8 cellular contexts compared by ENCODE assay signal in genomic region chr2:121128741-121129659, GRCh38.
DNase-seq lines count a peak whose midpoint lies in the region; ATAC-seq and TF ChIP-seq lines count a peak whose summit lies in the region.

No MANE protein-coding gene starts in this region.

- ATAC-seq in RWPE2 (ENCODE audit: low read depth), result peak; percentile 47; the same call in 1 of the 3 replicates
- no peak for ATAC-seq in GM21515 (IDR thresholded peaks at IDR 0.05; ENCODE audit: unreplicated experiment)

- peak; percentile 46 for DNase-seq in D341Med (ENCODE audit: low spot score)
- peak; percentile 43 to 76 for DNase-seq in HAP-1 (ENCODE audit: low spot score in 2 of 2)
- no peak for DNase-seq in RWPE2 (ENCODE audit: low spot score)
- DNase-seq in fibroblast of villous mesenchyme (ENCODE audit: low read depth), result peak; percentile 18
- peak; percentile 9 for DNase-seq in putamen (ENCODE audit: low spot score)
- DNase-seq in effector CD4-positive, alpha-beta T cell, result no peak
- DNase-seq in stimulated activated naive CD4-positive, alpha-beta T cell treated with Interleukin-2 at 50 U/mL for 16 hours (lab: John Stamatoyannopoulos, UW), result no peak

- H3K27me3 ChIP-seq in HAP-1 (ENCODE audit: low read depth) (no peaks in the 10 kb centered on the region), RWPE2 (ENCODE audit: insufficient read depth, poor library complexity, severe bottlenecking) (no peaks in the 10 kb centered on the region)

- H3K4me1 ChIP-seq in HAP-1 (no peaks in the 10 kb centered on the region), RWPE2 (ENCODE audit: insufficient read depth, poor library complexity, severe bottlenecking) (no peaks in the 10 kb centered on the region)

- TF ChIP-seq CTCF in RWPE2 (IDR thresholded peaks at IDR 0.05; ENCODE audit: poor library complexity, severe bottlenecking) (peak; percentile 19), fibroblast of villous mesenchyme (IDR thresholded peaks at IDR 0.05; ENCODE audit: insufficient read depth, low read depth, low read length) (peak; percentile 66)

- H3K9me3 ChIP-seq in HAP-1 (no peaks in the 10 kb centered on the region), RWPE2 (ENCODE audit: severe bottlenecking) (no peaks in the 10 kb centered on the region)

- H3K36me3 ChIP-seq in HAP-1 (replicated peaks), result no peaks in the 10 kb centered on the region
- no peaks in the 10 kb centered on the region for H3K36me3 ChIP-seq in RWPE2 (ENCODE audit: low read depth)

- in situ Hi-C loops in HAP-1 (cut with MboI; ENCODE audit: low sequenced_read_pairs), result no loop called here

- H3K4me3 ChIP-seq in HAP-1, result no peak overlapping the region
- H3K4me3 ChIP-seq in RWPE2 (ENCODE audit: severe bottlenecking), result no peak overlapping the region
- H3K4me3 ChIP-seq in fibroblast of villous mesenchyme (ENCODE audit: low read depth, low read length), result no peak overlapping the region

- H3K27ac ChIP-seq in RWPE2 (ENCODE audit: poor library complexity, severe bottlenecking), result no peak overlapping the region

Comparison
In these comparisons a context has a peak if more than half of its experiments do, and no peak if none do; other contexts are left out.
1. DNase-seq: peak in D341Med (single experiment), HAP-1 (2 of 2), fibroblast of villous mesenchyme (single experiment) and putamen (single experiment); none in RWPE2 (single experiment), effector CD4-positive, alpha-beta T cell (single experiment) and stimulated activated naive CD4-positive, alpha-beta T cell treated with Interleukin-2 at 50 U/mL for 16 hours (single experiment).